In genomic region chr11:86670179-86670578, GRCh38 we compare ENCODE assay signal across 1 cellular context.
TF ChIP-seq lines count a peak whose summit lies in the region.

No MANE protein-coding gene starts in this region.

TF ChIP-seq in WTC11, 78 proteins besides CTCF, POLR2A, EP300 and RAD21 (continued from another document):
- TF ChIP-seq AFF4 (CRISPR knock-in tag; IDR thresholded peaks at IDR 0.05; ENCODE audit: borderline replicate concordance): no peak
